In genomic region chr16:88633684-88634140, GRCh38 we compare ENCODE assay signal across 8 cellular contexts. TPM values are rescaled to one million over a fixed set of nuclear protein-coding genes. Genes with fewer than 3 reads are reported as not detected.
A peak's percentile ranks its signal among the peaks of the same experiment; 100 is the strongest.
DNase-seq lines count a peak whose midpoint lies in the region; ATAC-seq and TF ChIP-seq lines count a peak whose summit lies in the region.

No MANE protein-coding gene starts in this region.

- no peaks in the 10 kb centered on the region for H3K9me3 Mint-ChIP-seq in WTC11
- H3K9me3 Mint-ChIP-seq in natural killer cell treated with Interleukin-12 subunit alpha and Interleukin-12 subunit beta and Interleukin-15 and Interleukin-18, amount 100 ng/mL, for 72 hours: no peaks in the 10 kb centered on the region

- no peak overlapping the region for H3K27ac Mint-ChIP-seq in WTC11
- H3K27ac Mint-ChIP-seq in natural killer cell treated with Interleukin-12 subunit alpha and Interleukin-12 subunit beta and Interleukin-15 and Interleukin-18, amount 100 ng/mL, for 72 hours: no peak overlapping the region

- POLR2A ChIA-PET in WTC11 (lab: Charles Lee): interaction anchor here (1.1 to 1.9 kb wide), 2 partner anchors 24 to 63 kb away, joined by 5 to 6 read pairs; partner anchors contain the start of gene ZC3H18

- peaks cover 10% of the 10 kb centered on the region for H3K27me3 Mint-ChIP-seq in WTC11 (ENCODE audit: low read depth)
- H3K27me3 Mint-ChIP-seq in natural killer cell treated with Interleukin-12 subunit alpha and Interleukin-12 subunit beta and Interleukin-15 and Interleukin-18, amount 100 ng/mL, for 72 hours: no peaks in the 10 kb centered on the region

- peak; percentile 21 for ATAC-seq in GM18867 (IDR thresholded peaks at IDR 0.05; ENCODE audit: unreplicated experiment)
- peak; percentile 27 for ATAC-seq in HG03159 (IDR thresholded peaks at IDR 0.05; ENCODE audit: unreplicated experiment)
- ATAC-seq in WTC11: peak; percentile 45
- ATAC-seq in natural killer cell treated with Interleukin-12 subunit alpha and Interleukin-12 subunit beta and Interleukin-15 and Interleukin-18, amount 100 ng/mL, for 72 hours: peak; percentile 44 to 57

- CTCF ChIA-PET in WTC11 (lab: Charles Lee): interaction anchor here (0.5 to 3.4 kb wide), 24 partner anchors 9 to 212 kb away, joined by 3 to 17 read pairs (median 4); partner anchors contain the start of gene ZC3H18

- no peak overlapping the region; the same call in 1 of the 2 replicates for H3K4me3 ChIP-seq in AG09309 (ENCODE audit: control insufficient read depth, low read depth, low read length)

- TF ChIP-seq CTCF in AG09309 (IDR thresholded peaks at IDR 0.05; ENCODE audit: control insufficient read depth, insufficient read depth, low read depth, low read length, missing control alignments) (peak; percentile 39), WTC11 (IDR thresholded peaks at IDR 0.05) (no peak)

- peak overlapping the region; percentile 69 for H3K4me3 Mint-ChIP-seq in WTC11
- peak overlapping the region; percentile 67 for H3K4me3 Mint-ChIP-seq in natural killer cell treated with Interleukin-12 subunit alpha and Interleukin-12 subunit beta and Interleukin-15 and Interleukin-18, amount 100 ng/mL, for 72 hours

- H3K4me1 Mint-ChIP-seq in WTC11: peaks cover 33% of the 10 kb centered on the region
- peaks cover 22 to 28% of the 10 kb centered on the region in 2 donors for H3K4me1 Mint-ChIP-seq in natural killer cell treated with Interleukin-12 subunit alpha and Interleukin-12 subunit beta and Interleukin-15 and Interleukin-18, amount 100 ng/mL, for 72 hours (ENCODE audit: low read depth in 2 of 2)

- H3K36me3 Mint-ChIP-seq in WTC11: peaks cover 17% of the 10 kb centered on the region; the same call in 1 of the 2 replicates
- H3K36me3 Mint-ChIP-seq in natural killer cell treated with Interleukin-12 subunit alpha and Interleukin-12 subunit beta and Interleukin-15 and Interleukin-18, amount 100 ng/mL, for 72 hours: no peaks in the 10 kb centered on the region

- DNase-seq in AG09309 (ENCODE audit: low read depth): no peak
- DNase-seq in WTC11 (ENCODE audit: low spot score): peak; percentile 67
- DNase-seq in effector CD8-positive, alpha-beta T cell (lab: John Stamatoyannopoulos, UW): peak; percentile 17
- DNase-seq in natural killer cell treated with Interleukin-12 subunit alpha and Interleukin-12 subunit beta and Interleukin-15 and Interleukin-18, amount 100 ng/mL, for 72 hours (ENCODE audit: low spot score): peak; percentile 80
- no peak for DNase-seq in NCI-H128 (lab: John Stamatoyannopoulos, UW; ENCODE audit: unreplicated experiment)
- DNase-seq in cortex of kidney (lab: John Stamatoyannopoulos, UW): no peak

TF ChIP-seq in WTC11, 78 proteins besides CTCF, POLR2A, EP300 and RAD21:
- no peak for TF ChIP-seq ZSCAN18 (CRISPR knock-in tag; IDR thresholded peaks at IDR 0.05)
- 0 out of 2 replicates have a peak, but pooled peaks have one; percentile 4 for TF ChIP-seq USF1 (CRISPR knock-in tag; IDR thresholded peaks at IDR 0.05)

RNA-seq across cellular contexts. Expression of gene IL17C, which starts 4.7 kb away (rescaled TPM):
- total RNA-seq in WTC11 (2021): 0.80 to 1.9 TPM (median 1.5 TPM) in 3 replicates
- 1 to 10 TPM in 1 of 2 donors, under 1 TPM in 1; 0.64 to 1.0 TPM for total RNA-seq in natural killer cell treated with Interleukin-12 subunit alpha and Interleukin-12 subunit beta and Interleukin-15 and Interleukin-18, amount 100 ng/mL, for 72 hours

RNA-seq across cellular contexts. Expression of gene CYBA, which starts 17.1 kb away (rescaled TPM):
- total RNA-seq in WTC11 (2021): 169 to 219 TPM (median 207 TPM) in 3 replicates
- total RNA-seq in natural killer cell treated with Interleukin-12 subunit alpha and Interleukin-12 subunit beta and Interleukin-15 and Interleukin-18, amount 100 ng/mL, for 72 hours: 100 to 1,000 TPM; 268 to 386 TPM

RNA-seq across cellular contexts. Expression of gene MVD, which starts 29.2 kb away (rescaled TPM):
- 96.9 to 113 TPM (median 109 TPM) in 3 replicates for total RNA-seq in WTC11 (2021)
- total RNA-seq in natural killer cell treated with Interleukin-12 subunit alpha and Interleukin-12 subunit beta and Interleukin-15 and Interleukin-18, amount 100 ng/mL, for 72 hours: 100 to 1,000 TPM in 1 of 2 donors, 10 to 100 TPM in 1; 77.2 to 124 TPM

RNA-seq across cellular contexts. Expression of gene SNAI3, which starts 52.6 kb away (rescaled TPM):
- 8.0 to 9.4 TPM (median 9.1 TPM) in 3 replicates for total RNA-seq in WTC11 (2021)
- total RNA-seq in natural killer cell treated with Interleukin-12 subunit alpha and Interleukin-12 subunit beta and Interleukin-15 and Interleukin-18, amount 100 ng/mL, for 72 hours: 1 to 10 TPM in 1 of 2 donors, under 1 TPM in 1; 0.42 to 1.2 TPM

Comparison
In these comparisons a context has a peak if more than half of its experiments do, and no peak if none do; other contexts are left out.
1. DNase-seq: peak in WTC11 (single experiment), effector CD8-positive, alpha-beta T cell (single experiment) and natural killer cell treated with Interleukin-12 subunit alpha and Interleukin-12 subunit beta and Interleukin-15 and Interleukin-18, amount 100 ng/mL, for 72 hours (single experiment); none in AG09309 (single experiment), NCI-H128 (single experiment) and cortex of kidney (single experiment).
2. Peak in every context shown above with its lines, with median percentiles within 50 percentile points of each other: ATAC-seq.